19 cellular contexts compared by ENCODE assay signal in genomic region chr16:55754056-55754455, GRCh38.
DNase-seq lines count a peak whose midpoint lies in the region; ATAC-seq and TF ChIP-seq lines count a peak whose summit lies in the region.
"Had no signal": no experiment of that assay in that cellular context is flagged by ENCODE, and none has a peak within 500 bp of the region (broad histone marks: within the 10 kb centered on the region; RNA-seq: fewer than 3 reads in every experiment).

No MANE protein-coding gene starts in this region.

- no peak overlapping the region for H3K27ac ChIP-seq in naive thymus-derived CD4-positive, alpha-beta T cell (ENCODE audit: low read depth, low read length)
- no peak overlapping the region for H3K27ac ChIP-seq in esophagus muscularis mucosa (replicated peaks in 1 of 4)
- H3K27ac ChIP-seq: dorsolateral prefrontal cortex, parathyroid adenoma, SJCRH30 had no signal

- CTCF ChIA-PET in activated CD8-positive, alpha-beta T cell treated with anti-CD3 and anti-CD28 coated beads for 36 hours (lab: Charles Lee), result no interaction called here
- CTCF ChIA-PET in naive thymus-derived CD4-positive, alpha-beta T cell (lab: Charles Lee), result no interaction called here

- POLR2A ChIA-PET in activated CD8-positive, alpha-beta T cell treated with anti-CD3 and anti-CD28 coated beads for 36 hours (lab: Charles Lee), result no interaction called here
- POLR2A ChIA-PET in naive thymus-derived CD4-positive, alpha-beta T cell (lab: Charles Lee), result no interaction called here

- peaks cover 10% of the 10 kb centered on the region for H3K36me3 Mint-ChIP-seq in activated CD8-positive, alpha-beta T cell treated with anti-CD3 and anti-CD28 coated beads for 36 hours (ENCODE audit: low read depth)
- H3K36me3 Mint-ChIP-seq in naive thymus-derived CD4-positive, alpha-beta T cell, result peaks cover 0 to 23% (median 0%) of the 10 kb centered on the region in 5 donors

- no peaks in the 10 kb centered on the region for H3K27me3 Mint-ChIP-seq in activated CD8-positive, alpha-beta T cell treated with anti-CD3 and anti-CD28 coated beads for 36 hours
- peaks cover 0 to 4% (median 0%) of the 10 kb centered on the region in 5 donors for H3K27me3 Mint-ChIP-seq in naive thymus-derived CD4-positive, alpha-beta T cell

- TF ChIP-seq POLR2A in NB4 (IDR thresholded peaks at IDR 0.05; ENCODE audit: extremely low read depth, insufficient read length), result no peak
- no peak for TF ChIP-seq POLR2A in esophagus muscularis mucosa (IDR thresholded peaks at IDR 0.05; ENCODE audit: low read depth)
- no peak for TF ChIP-seq POLR2A in lower leg skin (IDR thresholded peaks at IDR 0.05)

- no peaks in the 10 kb centered on the region for H3K27me3 ChIP-seq in naive thymus-derived CD4-positive, alpha-beta T cell (ENCODE audit: control insufficient read depth in 2 of 2, insufficient read depth in 2 of 2, low read length in 2 of 2)
- H3K27me3 ChIP-seq in esophagus muscularis mucosa, result peaks cover 0 to 6% (median 0%) of the 10 kb centered on the region in 4 donors
- H3K27me3 ChIP-seq: hepatocyte, SJCRH30 had no signal

- peaks cover 0 to 12% of the 10 kb centered on the region in 2 donors for H3K4me1 ChIP-seq in naive thymus-derived CD4-positive, alpha-beta T cell (ENCODE audit: control insufficient read depth in 2 of 2, insufficient read depth in 2 of 2, low read length in 2 of 2)
- H3K4me1 ChIP-seq in esophagus muscularis mucosa, result no peaks in the 10 kb centered on the region
- H3K4me1 ChIP-seq: parathyroid adenoma, SJCRH30 had no signal

- H3K9me3 Mint-ChIP-seq in activated CD8-positive, alpha-beta T cell treated with anti-CD3 and anti-CD28 coated beads for 36 hours, result peaks cover 22% of the 10 kb centered on the region
- H3K9me3 Mint-ChIP-seq in naive thymus-derived CD4-positive, alpha-beta T cell, result peaks cover 3 to 28% (median 10%) of the 10 kb centered on the region in 11 donors

- no peak overlapping the region for H3K4me3 Mint-ChIP-seq in activated CD8-positive, alpha-beta T cell treated with anti-CD3 and anti-CD28 coated beads for 36 hours
- H3K4me3 Mint-ChIP-seq in naive thymus-derived CD4-positive, alpha-beta T cell, result no peak overlapping the region
- H3K4me3 Mint-ChIP-seq: activated naive CD4-positive, alpha-beta T cell treated with anti-CD3 and anti-CD28 coated beads, Interleukin-2, amount 10 ng/mL, durations not matched to agents 7 days and 5 days had no signal

- intact Hi-C loops in activated CD8-positive, alpha-beta T cell treated with anti-CD3 and anti-CD28 coated beads for 36 hours (cut with micrococcal nuclease), result loop anchor here (10.0 kb wide), 1 partner anchor 441 kb away; the partner anchor contains the start of gene GNAO1
- intact Hi-C loops in naive thymus-derived CD4-positive, alpha-beta T cell (cut with micrococcal nuclease), result no loop called here
- intact Hi-C loops in esophagus muscularis mucosa (cut with DNase I), result no loop called here
- intact Hi-C loops in lower leg skin (cut with DNase I; ENCODE audit: low total_unique reads), result no loop called here

- H3K9me3 ChIP-seq in naive thymus-derived CD4-positive, alpha-beta T cell (ENCODE audit: control insufficient read depth in 2 of 3, low read length in 3 of 3), result no peaks in the 10 kb centered on the region
- peaks cover 0 to 16% (median 8%) of the 10 kb centered on the region in 4 donors for H3K9me3 ChIP-seq in esophagus muscularis mucosa
- H3K9me3 ChIP-seq: SJCRH30 had no signal

- TF ChIP-seq EP300 in esophagus muscularis mucosa (IDR thresholded peaks at IDR 0.05), result no peak

- H3K4me3 ChIP-seq in NB4 (ENCODE audit: low read depth, low read length), result no peak overlapping the region
- H3K4me3 ChIP-seq in naive thymus-derived CD4-positive, alpha-beta T cell (ENCODE audit: low read length), result no peak overlapping the region
- H3K4me3 ChIP-seq in esophagus muscularis mucosa, result no peak overlapping the region
- H3K4me3 ChIP-seq in lower leg skin (ENCODE audit: low read depth, poor library complexity, severe bottlenecking), result no peak overlapping the region
- H3K4me3 ChIP-seq: dorsolateral prefrontal cortex, hepatocyte, SJCRH30 had no signal

- no peak for ATAC-seq in activated CD8-positive, alpha-beta T cell treated with anti-CD3 and anti-CD28 coated beads for 36 hours
- ATAC-seq in naive thymus-derived CD4-positive, alpha-beta T cell, result peak; percentile 50
- ATAC-seq: left cardiac atrium had no signal

- H3K36me3 ChIP-seq in naive thymus-derived CD4-positive, alpha-beta T cell (ENCODE audit: control insufficient read depth in 2 of 3, insufficient read depth in 3 of 3, low read length in 3 of 3), result no peaks in the 10 kb centered on the region
- H3K36me3 ChIP-seq in esophagus muscularis mucosa, result no peaks in the 10 kb centered on the region
- H3K36me3 ChIP-seq: SJCRH30 had no signal

- peaks cover 25% of the 10 kb centered on the region for H3K4me1 Mint-ChIP-seq in activated CD8-positive, alpha-beta T cell treated with anti-CD3 and anti-CD28 coated beads for 36 hours (ENCODE audit: low read depth)
- H3K4me1 Mint-ChIP-seq in naive thymus-derived CD4-positive, alpha-beta T cell, result peaks cover 3 to 23% (median 12%) of the 10 kb centered on the region in 7 donors

- peak overlapping the region; percentile 79 for H3K27ac Mint-ChIP-seq in activated CD8-positive, alpha-beta T cell treated with anti-CD3 and anti-CD28 coated beads for 36 hours
- peak overlapping the region in 2 of 9 donors; percentile 18 to 88 for H3K27ac Mint-ChIP-seq in naive thymus-derived CD4-positive, alpha-beta T cell

- TF ChIP-seq CTCF in NB4 (IDR thresholded peaks at IDR 0.05; ENCODE audit: low read depth, low read length) (no peak), esophagus muscularis mucosa (IDR thresholded peaks at IDR 0.05) (no peak), lower leg skin (IDR thresholded peaks at IDR 0.05) (no peak)
- no peak for TF ChIP-seq CTCF in activated CD8-positive, alpha-beta T cell treated with anti-CD3 and anti-CD28 coated beads for 36 hours (IDR thresholded peaks at IDR 0.05)

- DNase-seq in SIG-M5 treated with dmso at 0.1 percent for 504 hours (lab: John Stamatoyannopoulos, UW; ENCODE audit: unreplicated experiment) (peak; percentile 55), SIG-M5 (lab: John Stamatoyannopoulos, UW) (no peak), NB4 (ENCODE audit: low read depth) (peak; percentile 84), esophagus muscularis mucosa (ENCODE audit: extremely low spot score) (no peak), NCI-H345 treated with DMSO at 0.1 percent for 48 hours (lab: John Stamatoyannopoulos, UW; ENCODE audit: unreplicated experiment) (no peak), lower leg skin (ENCODE audit: low spot score in 2 of 2) (no peak)
- no peak for DNase-seq in activated CD8-positive, alpha-beta T cell treated with anti-CD3 and anti-CD28 coated beads for 36 hours
- no peak for DNase-seq in naive thymus-derived CD4-positive, alpha-beta T cell
- DNase-seq: 8988T; activated naive CD4-positive, alpha-beta T cell treated with anti-CD3 and anti-CD28 coated beads, Interleukin-2, amount 10 ng/mL, durations not matched to agents 7 days and 5 days; dorsolateral prefrontal cortex; left cardiac atrium; NCI-H1105; NCI-H2171; NCI-H82; SJCRH30; trophoblast cell had no signal

Comparison
In these comparisons a context has a peak if more than half of its experiments do, and no peak if none do; other contexts are left out.
1. DNase-seq: peak in SIG-M5 treated with dmso at 0.1 percent for 504 hours (single experiment) and NB4 (single experiment); none in SIG-M5 (single experiment), activated CD8-positive, alpha-beta T cell treated with anti-CD3 and anti-CD28 coated beads for 36 hours (single experiment), naive thymus-derived CD4-positive, alpha-beta T cell (0 of 9), esophagus muscularis mucosa (single experiment), NCI-H345 treated with DMSO at 0.1 percent for 48 hours (single experiment) and lower leg skin (0 of 2).